ENCODE assay signal across 8 cellular contexts in genomic region chr12:65948320-65949008, GRCh38.
DNase-seq lines count a peak whose midpoint lies in the region; ATAC-seq and TF ChIP-seq lines count a peak whose summit lies in the region.

No MANE protein-coding gene starts in this region.

- peaks cover 76 to 95% of the 10 kb centered on the region in 2 experiments for H3K4me1 ChIP-seq in HCT116 (ENCODE audit: control insufficient read depth in 1 of 2, insufficient read depth in 2 of 2, low read length in 2 of 2)

- peak overlapping the region; percentile 66 for H3K27ac ChIP-seq in HCT116 (ENCODE audit: low read depth, low read length)

- no peak for TF ChIP-seq POLR2A in HCT116 (IDR thresholded peaks at IDR 0.05; ENCODE audit: borderline replicate concordance, extremely low read depth, insufficient read depth, insufficient read length)

- RAD21 ChIA-PET in HCT116 (lab: Charles Lee; ENCODE audit: low non-redundant PET in 1 of 2, low total read pairs in 2 of 2, uncharacterized antibody in 2 of 2, unreplicated experiment in 2 of 2), result no interaction called here

- intact Hi-C loops in HCT116 (cut with micrococcal nuclease), result no loop called here

- H3K36me3 ChIP-seq in HCT116 (ENCODE audit: control insufficient read depth in 1 of 2, insufficient read depth in 2 of 2, low read length in 2 of 2), result peaks cover 0 to 11% of the 10 kb centered on the region in 2 experiments; a peak in 1 of 4 replicates

- peak overlapping the region; percentile 40 for H3K9ac ChIP-seq in HCT116 (ENCODE audit: low read length)

- H3K9me3 ChIP-seq in HCT116 (ENCODE audit: control insufficient read depth in 1 of 2, insufficient read depth in 1 of 2, low read depth in 1 of 2, low read length in 2 of 2), result no peaks in the 10 kb centered on the region

- H3K4me3 ChIP-seq in HCT116 (replicated peaks in 1 of 2; ENCODE audit: low read depth in 1 of 2, low read length in 2 of 2), result no peak overlapping the region
- peak overlapping the region; percentile 1 for H3K4me3 ChIP-seq in astrocyte of the cerebellum (ENCODE audit: low read depth, low read length)
- H3K4me3 ChIP-seq in skeletal muscle cell (ENCODE audit: low read depth, low read length), result no peak overlapping the region

- H3K4me2 ChIP-seq in HCT116 (ENCODE audit: low read length), result peak overlapping the region; percentile 38

- H4K20me1 ChIP-seq in HCT116 (ENCODE audit: insufficient read depth), result no peaks in the 10 kb centered on the region; the same call in 1 of the 2 replicates

- in situ Hi-C loops in astrocyte of the cerebellum (cut with HindIII; ENCODE audit: low sequenced_read_pairs), result no loop called here

- H3K9me2 ChIP-seq in HCT116 (ENCODE audit: insufficient read depth), result no peaks in the 10 kb centered on the region

- no peak overlapping the region for H2AFZ ChIP-seq in HCT116 (ENCODE audit: low read depth, low read length, poor library complexity, severe bottlenecking)

- DNase-seq in HCT116 (ENCODE audit: low read depth, low spot score) (peak; percentile 95), astrocyte of the cerebellum (ENCODE audit: low read depth) (peak; percentile 98), hippocampal formation (lab: John Stamatoyannopoulos, UW) (peak; percentile 13 to 47), skeletal muscle cell (ENCODE audit: low read depth) (peak; percentile 87)
- no peak for DNase-seq in activated T-cell treated with anti-CD3 and anti-CD28 coated beads, Interleukin-2, amount 50 U/mL, for 1 hour

- TF ChIP-seq CTCF in HCT116 (IDR thresholded peaks at IDR 0.05 in 2 of 3, conservative IDR thresholded peaks at IDR 0.05 in 1 of 3; ENCODE audit: borderline replicate concordance in 1 of 3, insufficient read depth in 1 of 3, low read depth in 2 of 3, low read length in 2 of 3), result no peak
- TF ChIP-seq CTCF in astrocyte of the cerebellum (IDR thresholded peaks at IDR 0.05; ENCODE audit: low read depth, low read length, missing control alignments), result no peak

- peaks cover 100% of the 10 kb centered on the region for H3K79me2 ChIP-seq in HCT116 (ENCODE audit: insufficient read depth, low read length)

- TF ChIP-seq RAD21 in HCT116 (IDR thresholded peaks at IDR 0.05; ENCODE audit: low read depth), result no peak

- CTCF ChIA-PET in HCT116 (lab: Charles Lee), result interaction anchor here (1.7 kb wide), 1 partner anchor 88 kb away, joined by 5 read pairs; no protein-coding TSS in a partner anchor

- TSS peak; percentile 92 for BruUV-seq in HCT116 (replicated peaks; lab: Mats Ljungman, UMichigan)

- ATAC-seq in HCT116 (peak; percentile 68), HG03520 (IDR thresholded peaks at IDR 0.05; ENCODE audit: unreplicated experiment) (no peak), HG03469 (IDR thresholded peaks at IDR 0.05; ENCODE audit: unreplicated experiment) (no peak), HG02571 (IDR thresholded peaks at IDR 0.05; ENCODE audit: unreplicated experiment) (no peak)

- POLR2A ChIA-PET in HCT116 (lab: Charles Lee), result interaction anchor here (1.5 to 3.0 kb wide), 3 partner anchors 9 to 75 kb away, joined by 3 to 11 read pairs (median 7); no protein-coding TSS in a partner anchor

- H3K27me3 ChIP-seq in HCT116 (ENCODE audit: insufficient read depth, low read length), result no peaks in the 10 kb centered on the region

TF ChIP-seq in HCT116, 20 proteins besides CTCF, POLR2A, EP300 and RAD21:
- TF ChIP-seq TCF7L2 (IDR thresholded peaks at IDR 0.05; ENCODE audit: borderline replicate concordance, extremely low read depth, insufficient read depth, insufficient read length), result peak; percentile 85
- peak; percentile 93 for TF ChIP-seq CEBPB (IDR thresholded peaks at IDR 0.05; ENCODE audit: low read depth)
- no peak for TF ChIP-seq ZFX (IDR thresholded peaks at IDR 0.05)
- TF ChIP-seq EZH2phosphoT487 (IDR thresholded peaks at IDR 0.05; ENCODE audit: borderline replicate concordance), result no peak
- TF ChIP-seq ZNF274 (IDR thresholded peaks at IDR 0.05; ENCODE audit: low read depth, low read length), result no peak
- TF ChIP-seq POLR2AphosphoS5 (IDR thresholded peaks at IDR 0.05; ENCODE audit: low read depth, low read length), result peak; percentile 80; the same call in 1 of the 2 replicates
- no peak for TF ChIP-seq ZBTB33 (IDR thresholded peaks at IDR 0.05; ENCODE audit: extremely low read depth, insufficient replicate concordance, low read length)
- TF ChIP-seq, protein P1, sequence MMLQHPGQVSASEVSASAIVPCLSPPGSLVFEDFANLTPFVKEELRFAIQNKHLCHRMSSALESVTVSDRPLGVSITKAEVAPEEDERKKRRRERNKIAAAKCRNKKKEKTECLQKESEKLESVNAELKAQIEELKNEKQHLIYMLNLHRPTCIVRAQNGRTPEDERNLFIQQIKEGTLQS (IDR thresholded peaks at IDR 0.05), result no peak
- TF ChIP-seq EGR1 (IDR thresholded peaks at IDR 0.05; ENCODE audit: low read depth), result no peak
- peak; percentile 96 for TF ChIP-seq SRF (IDR thresholded peaks at IDR 0.05; ENCODE audit: low read depth)
- TF ChIP-seq, protein P2, sequence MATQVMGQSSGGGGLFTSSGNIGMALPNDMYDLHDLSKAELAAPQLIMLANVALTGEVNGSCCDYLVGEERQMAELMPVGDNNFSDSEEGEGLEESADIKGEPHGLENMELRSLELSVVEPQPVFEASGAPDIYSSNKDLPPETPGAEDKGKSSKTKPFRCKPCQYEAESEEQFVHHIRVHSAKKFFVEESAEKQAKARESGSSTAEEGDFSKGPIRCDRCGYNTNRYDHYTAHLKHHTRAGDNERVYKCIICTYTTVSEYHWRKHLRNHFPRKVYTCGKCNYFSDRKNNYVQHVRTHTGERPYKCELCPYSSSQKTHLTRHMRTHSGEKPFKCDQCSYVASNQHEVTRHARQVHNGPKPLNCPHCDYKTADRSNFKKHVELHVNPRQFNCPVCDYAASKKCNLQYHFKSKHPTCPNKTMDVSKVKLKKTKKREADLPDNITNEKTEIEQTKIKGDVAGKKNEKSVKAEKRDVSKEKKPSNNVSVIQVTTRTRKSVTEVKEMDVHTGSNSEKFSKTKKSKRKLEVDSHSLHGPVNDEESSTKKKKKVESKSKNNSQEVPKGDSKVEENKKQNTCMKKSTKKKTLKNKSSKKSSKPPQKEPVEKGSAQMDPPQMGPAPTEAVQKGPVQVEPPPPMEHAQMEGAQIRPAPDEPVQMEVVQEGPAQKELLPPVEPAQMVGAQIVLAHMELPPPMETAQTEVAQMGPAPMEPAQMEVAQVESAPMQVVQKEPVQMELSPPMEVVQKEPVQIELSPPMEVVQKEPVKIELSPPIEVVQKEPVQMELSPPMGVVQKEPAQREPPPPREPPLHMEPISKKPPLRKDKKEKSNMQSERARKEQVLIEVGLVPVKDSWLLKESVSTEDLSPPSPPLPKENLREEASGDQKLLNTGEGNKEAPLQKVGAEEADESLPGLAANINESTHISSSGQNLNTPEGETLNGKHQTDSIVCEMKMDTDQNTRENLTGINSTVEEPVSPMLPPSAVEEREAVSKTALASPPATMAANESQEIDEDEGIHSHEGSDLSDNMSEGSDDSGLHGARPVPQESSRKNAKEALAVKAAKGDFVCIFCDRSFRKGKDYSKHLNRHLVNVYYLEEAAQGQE (IDR thresholded peaks at IDR 0.05; ENCODE audit: low read depth), result no peak
- TF ChIP-seq SP1 (IDR thresholded peaks at IDR 0.05; ENCODE audit: low read depth), result peak; percentile 92
- TF ChIP-seq ELF1 (IDR thresholded peaks at IDR 0.05; ENCODE audit: borderline replicate concordance, low read depth), result no peak
- peak; percentile 39 for TF ChIP-seq YY1 (IDR thresholded peaks at IDR 0.05; ENCODE audit: extremely low read depth, insufficient replicate concordance, low read depth, low read length)
- TF ChIP-seq CBX3 (IDR thresholded peaks at IDR 0.05; ENCODE audit: low read depth), result peak; percentile 88
- peak; percentile 89 for TF ChIP-seq FOSL1 (IDR thresholded peaks at IDR 0.05; ENCODE audit: low read depth)
- TF ChIP-seq JUND (IDR thresholded peaks at IDR 0.05), result peak; percentile 95
- TF ChIP-seq SIN3A (IDR thresholded peaks at IDR 0.05; ENCODE audit: low read depth), result peak; percentile 86
- TF ChIP-seq EZH2 (IDR thresholded peaks at IDR 0.05), result no peak
- TF ChIP-seq, protein P3, sequence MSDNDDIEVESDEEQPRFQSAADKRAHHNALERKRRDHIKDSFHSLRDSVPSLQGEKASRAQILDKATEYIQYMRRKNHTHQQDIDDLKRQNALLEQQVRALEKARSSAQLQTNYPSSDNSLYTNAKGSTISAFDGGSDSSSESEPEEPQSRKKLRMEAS (IDR thresholded peaks at IDR 0.05), result peak; percentile 84
